In genomic region chr6:6908116-6908515, GRCh38 we compare ENCODE assay signal across 24 cellular contexts.
"Had no signal": no experiment of that assay in that cellular context is flagged by ENCODE, and none has a peak within 500 bp of the region (broad histone marks: within the 10 kb centered on the region; RNA-seq: fewer than 3 reads in every experiment).

No MANE protein-coding gene starts in this region.

- H3K9me3 ChIP-seq: neutrophil, pancreas, prostate gland, right lobe of liver, sigmoid colon, stomach, thoracic aorta, thyroid gland, tibial nerve, upper lobe of left lung, vagina had no signal

- H3K27me3 ChIP-seq: neutrophil, pancreas, right lobe of liver, sigmoid colon, stomach, thyroid gland, tibial nerve, upper lobe of left lung, vagina had no signal

- DNase-seq: nephron progenitor cell; nucleus accumbens; pancreas; right cardiac atrium; right lobe of liver; sigmoid colon; small intestine; stimulated activated CD4-positive, alpha-beta T cell treated with anti-CD3 and anti-CD28 coated beads, Interleukin-15, amount 100 ng/mL, for 24 hours; stimulated activated CD4-positive, alpha-beta T cell treated with anti-CD3 and anti-CD28 coated beads, Interleukin-2, amount 100 ng/mL, for 24 hours; stimulated activated CD4-positive, alpha-beta T cell treated with anti-CD3 and anti-CD28 coated beads, Interleukin-2, amount 100 ng/mL, for 48 hours; stimulated activated CD4-positive, alpha-beta T cell treated with anti-CD3 and anti-CD28 coated beads, Interleukin-4, amount 100 ng/mL, for 24 hours; stimulated activated naive B cell treated with anti-CD40 and anti-IgM and Interleukin-4, amounts not matched to agents 10 μg/mL and 1 μg/mL and 100 μg/mL, for 72 hours; stimulated activated naive CD4-positive, alpha-beta T cell treated with Interleukin-2 at 50 U/mL for 16 hours; stomach; thyroid gland; trophoblast cell; upper lobe of left lung had no signal

- H3K4me3 ChIP-seq: pancreas, prostate gland, right lobe of liver, sigmoid colon, stomach, thoracic aorta, thyroid gland, tibial nerve, upper lobe of left lung, vagina had no signal

- ATAC-seq: natural killer cell treated with Interleukin-12 subunit alpha and Interleukin-12 subunit beta and Interleukin-15 and Interleukin-18, amount 100 ng/mL, for 72 hours; right cardiac atrium; stimulated activated effector memory CD8-positive, alpha-beta T cell treated with anti-CD3 and anti-CD28 coated beads, Interleukin-12 subunit alpha, Interleukin-12 subunit beta, amount 100 ng/mL, for 72 hours; stimulated activated naive B cell treated with anti-CD40 and anti-IgM and Interleukin-4, amounts not matched to agents 10 μg/mL and 1 μg/mL and 100 μg/mL, for 72 hours had no signal

- H3K36me3 ChIP-seq: neutrophil, pancreas, prostate gland, right lobe of liver, sigmoid colon, stomach, thoracic aorta, thyroid gland, tibial nerve, upper lobe of left lung, vagina had no signal

- H3K4me1 ChIP-seq: prostate gland, right lobe of liver had no signal

- H3K27ac ChIP-seq: neutrophil, pancreas, prostate gland, right lobe of liver, sigmoid colon, stomach, thoracic aorta, thyroid gland, tibial nerve, upper lobe of left lung, vagina had no signal
